ENCODE assay signal across 13 cellular contexts in the genomic region with DNA sequence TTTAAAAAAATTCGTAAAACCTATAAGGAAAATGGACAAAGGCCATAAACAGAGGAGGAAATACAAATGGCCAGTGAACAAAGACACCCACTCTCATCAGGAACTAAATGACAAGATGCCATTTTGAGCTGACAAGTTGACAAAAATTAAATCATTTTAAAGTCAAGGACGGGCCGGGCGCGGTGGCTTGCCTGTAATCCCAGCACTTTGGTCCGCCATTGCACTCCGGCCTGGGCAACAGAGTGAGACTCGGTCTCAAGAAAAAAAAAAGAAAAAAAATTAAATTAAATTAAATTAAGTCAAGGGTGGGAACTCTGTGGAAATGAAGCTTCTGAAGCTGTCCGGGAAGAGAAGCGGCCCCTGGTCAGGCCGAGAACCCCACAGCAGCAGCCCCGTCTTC. TPM values are rescaled to one million over a fixed set of nuclear protein-coding genes. Genes with fewer than 3 reads are reported as not detected.
DNase-seq lines count a peak whose midpoint lies in the region; ATAC-seq, FAIRE-seq and TF ChIP-seq lines count a peak whose summit lies in the region.
"Had no signal": no experiment of that assay in that cellular context is flagged by ENCODE, and none has a peak within 500 bp of the region (broad histone marks: within the 10 kb centered on the region; RNA-seq: fewer than 3 reads in every experiment).

No MANE protein-coding gene starts in this region.

- H3K27ac Mint-ChIP-seq in brain: no peak overlapping the region
- H3K27ac Mint-ChIP-seq in naive thymus-derived CD4-positive, alpha-beta T cell: peak overlapping the region in 2 of 9 donors; percentile 71 to 78

- TF ChIP-seq CTCF in AG10803 (conservative IDR thresholded peaks at IDR 0.05; ENCODE audit: low read length) (no peak), brain (conservative IDR thresholded peaks at IDR 0.05) (no peak)

- peaks cover 37% of the 10 kb centered on the region for H3K27me3 Mint-ChIP-seq in brain
- H3K27me3 Mint-ChIP-seq in naive thymus-derived CD4-positive, alpha-beta T cell: peaks cover 9 to 37% (median 16%) of the 10 kb centered on the region in 5 donors

- intact Hi-C loops in naive thymus-derived CD4-positive, alpha-beta T cell (cut with micrococcal nuclease): loop anchor here (2.0 to 5.0 kb wide), 6 partner anchors 26 to 438 kb away; a partner anchor contains a TSS

- H3K4me3 Mint-ChIP-seq in brain: peak overlapping the region in 4 of 5 experiments; percentile 34 to 80 (median 49)
- H3K4me3 Mint-ChIP-seq in naive thymus-derived CD4-positive, alpha-beta T cell: peak overlapping the region in 6 of 10 donors; percentile 25 to 61 (median 46)

- in situ Hi-C loops in HAP-1 (cut with MboI; ENCODE audit: low sequenced_read_pairs): no loop called here

- H3K36me3 Mint-ChIP-seq in brain: peaks cover 16% of the 10 kb centered on the region
- H3K36me3 Mint-ChIP-seq in naive thymus-derived CD4-positive, alpha-beta T cell: peaks cover 0 to 6% (median 0%) of the 10 kb centered on the region in 5 donors

- FAIRE-seq in frontal cortex (lab: Jason Lieb, UNC): no peak
- FAIRE-seq: GM18507, TTC549 had no signal

- H3K36me3 ChIP-seq in HAP-1 (replicated peaks): peaks cover 13% of the 10 kb centered on the region
- peaks cover 0 to 22% (median 0%) of the 10 kb centered on the region in 3 experiments for H3K36me3 ChIP-seq in naive thymus-derived CD4-positive, alpha-beta T cell (ENCODE audit: control insufficient read depth in 2 of 3, insufficient read depth in 3 of 3, low read length in 3 of 3)

- DNase-seq in AG10803 (ENCODE audit: low read depth) (no peak), HAP-1 (ENCODE audit: low spot score in 2 of 2) (no peak), substantia nigra (lab: John Stamatoyannopoulos, UW) (no peak), DMS 273 (lab: John Stamatoyannopoulos, UW; ENCODE audit: unreplicated experiment) (no peak), HCEC 1CT (no peak), frontal cortex (ENCODE audit: low spot score in 2 of 2) (no peak)
- no peak for DNase-seq in naive thymus-derived CD4-positive, alpha-beta T cell
- DNase-seq: MV-4-11, NCI-H748 treated with DMSO at 0.1 percent for 48 hours had no signal

- ATAC-seq in naive thymus-derived CD4-positive, alpha-beta T cell: no peak

- H3K27me3 ChIP-seq in HAP-1 (ENCODE audit: low read depth): no peaks in the 10 kb centered on the region
- no peaks in the 10 kb centered on the region for H3K27me3 ChIP-seq in naive thymus-derived CD4-positive, alpha-beta T cell (ENCODE audit: control insufficient read depth in 2 of 2, insufficient read depth in 2 of 2, low read length in 2 of 2)

- peak overlapping the region; percentile 63 for H3K4me3 ChIP-seq in AG10803 (ENCODE audit: low read length)
- peak overlapping the region; percentile 94 for H3K4me3 ChIP-seq in HAP-1
- no peak overlapping the region for H3K4me3 ChIP-seq in naive thymus-derived CD4-positive, alpha-beta T cell (ENCODE audit: low read length)

- CTCF ChIA-PET in naive thymus-derived CD4-positive, alpha-beta T cell (lab: Charles Lee): no interaction called here

- POLR2A ChIA-PET in naive thymus-derived CD4-positive, alpha-beta T cell (lab: Charles Lee): interaction anchor here (1.2 kb wide), 2 partner anchors 21 to 55 kb away, joined by 3 to 6 read pairs; a partner anchor contains a TSS

- H3K27ac ChIP-seq in naive thymus-derived CD4-positive, alpha-beta T cell (ENCODE audit: low read depth, low read length): no peak overlapping the region
- no peak overlapping the region for H3K27ac ChIP-seq in substantia nigra (ENCODE audit: low read depth, low read length, poor library complexity, severe bottlenecking)

- peaks cover 0 to 7% (median 3%) of the 10 kb centered on the region in 5 experiments for H3K9me3 Mint-ChIP-seq in brain
- peaks cover 0 to 4% (median 0%) of the 10 kb centered on the region in 11 donors for H3K9me3 Mint-ChIP-seq in naive thymus-derived CD4-positive, alpha-beta T cell
- H3K9me3 Mint-ChIP-seq: activated naive CD4-positive, alpha-beta T cell treated with anti-CD3 and anti-CD28 coated beads, Interleukin-2, amount 50 U/mL, for 24 hours had no signal

- H3K4me1 ChIP-seq in HAP-1: no peaks in the 10 kb centered on the region
- H3K4me1 ChIP-seq in naive thymus-derived CD4-positive, alpha-beta T cell (ENCODE audit: control insufficient read depth in 2 of 2, insufficient read depth in 2 of 2, low read length in 2 of 2): peaks cover 9 to 13% of the 10 kb centered on the region in 2 donors

- H3K9me3 ChIP-seq in HAP-1: no peaks in the 10 kb centered on the region
- no peaks in the 10 kb centered on the region for H3K9me3 ChIP-seq in naive thymus-derived CD4-positive, alpha-beta T cell (ENCODE audit: control insufficient read depth in 2 of 3, low read length in 3 of 3)

- H3K4me1 Mint-ChIP-seq in brain: peaks cover 37% of the 10 kb centered on the region
- H3K4me1 Mint-ChIP-seq in naive thymus-derived CD4-positive, alpha-beta T cell: peaks cover 8 to 38% (median 26%) of the 10 kb centered on the region in 7 donors

RNA-seq across cellular contexts. Expression of a gene that starts 1.2 kb away (rescaled TPM):
- polyA plus RNA-seq in brain (ENCODE audit: insufficient read depth, low read depth, low replicate concordance): 4.8 TPM
- total RNA-seq in naive thymus-derived CD4-positive, alpha-beta T cell: 10 to 100 TPM; 28.1 to 40.7 (median 32.9) TPM
- 1 to 10 TPM; 4.2 to 7.9 TPM for polyA plus RNA-seq in naive thymus-derived CD4-positive, alpha-beta T cell
- 22.8 TPM for total RNA-seq in frontal cortex

RNA-seq across cellular contexts. Expression of a gene that starts 55.4 kb away (rescaled TPM):
- polyA plus RNA-seq in brain (ENCODE audit: insufficient read depth, low read depth, low replicate concordance): 30.5 TPM
- total RNA-seq in naive thymus-derived CD4-positive, alpha-beta T cell: 100 to 1,000 TPM in 1 of 5 experiments, 10 to 100 TPM in 4; 56.0 to 101 (median 69.0) TPM
- polyA plus RNA-seq in naive thymus-derived CD4-positive, alpha-beta T cell: 10 to 100 TPM; 34.5 to 49.2 TPM
- total RNA-seq in frontal cortex: 207 TPM
